17 cellular contexts compared by ENCODE assay signal in the genomic region with DNA sequence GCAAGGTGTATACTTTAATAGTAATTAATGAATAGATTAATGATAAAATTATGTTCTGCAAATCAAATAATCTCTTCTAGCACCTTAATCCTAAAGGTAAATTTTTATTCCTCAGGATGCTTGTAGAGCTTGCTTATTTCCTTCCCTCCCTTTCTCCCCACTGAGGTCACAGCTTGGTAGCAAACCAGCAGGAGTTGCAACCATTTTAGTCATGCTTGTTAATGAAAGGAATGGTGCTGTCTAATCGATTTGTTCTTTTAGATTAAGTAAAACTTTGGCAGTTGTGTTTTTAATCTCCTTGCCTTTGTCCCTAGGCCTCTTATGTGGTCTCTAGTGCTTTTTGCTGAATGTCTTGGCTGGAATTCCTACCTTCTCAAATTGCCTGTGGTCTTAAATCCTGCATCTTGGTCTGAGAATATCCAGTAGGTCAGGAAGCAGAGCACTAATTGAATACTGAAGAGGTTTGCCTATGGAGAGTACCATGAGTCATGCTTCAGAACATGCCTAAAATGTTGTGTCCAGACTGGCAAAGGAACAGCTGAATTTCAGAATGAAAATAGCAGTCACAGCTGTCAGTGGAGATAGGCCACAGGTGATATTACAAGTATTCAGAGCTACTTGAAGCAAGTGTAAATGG. TPM values are rescaled to one million over a fixed set of nuclear protein-coding genes. Genes with fewer than 3 reads are reported as not detected.
DNase-seq lines count a peak whose midpoint lies in the region; ATAC-seq and TF ChIP-seq lines count a peak whose summit lies in the region.
"Had no signal": no experiment of that assay in that cellular context is flagged by ENCODE, and none has a peak within 500 bp of the region (broad histone marks: within the 10 kb centered on the region; RNA-seq: fewer than 3 reads in every experiment).

No MANE protein-coding gene starts in this region.

- in situ Hi-C loops in G401 (cut with HindIII; ENCODE audit: low sequenced_read_pairs), result no loop called here

- peak; percentile 53 for ATAC-seq in esophagus mucosa
- ATAC-seq in T-helper 17 cell, result no peak
- no peak for ATAC-seq in GM21717 (IDR thresholded peaks at IDR 0.05; ENCODE audit: unreplicated experiment)
- ATAC-seq in GM19452 (IDR thresholded peaks at IDR 0.05; ENCODE audit: unreplicated experiment), result no peak
- ATAC-seq: activated T-helper 17 cell treated with anti-CD3 and anti-CD28 coated beads, Interleukin-2, amount 50 U/mL, for 72 hours; left colon; stimulated activated naive B cell treated with anti-CD40 and anti-IgM and Interleukin-4, amounts not matched to agents 10 μg/mL and 1 μg/mL and 100 μg/mL, for 72 hours had no signal

- H3K27ac ChIP-seq in neural progenitor cell, result peak overlapping the region; percentile 30
- H3K27ac ChIP-seq: HL-60, skin epidermis had no signal

- no peaks in the 10 kb centered on the region for H3K9me3 ChIP-seq in neural progenitor cell (ENCODE audit: low read depth)
- H3K9me3 ChIP-seq in T-helper 17 cell (ENCODE audit: control insufficient read depth, low read length, poor library complexity, severe bottlenecking), result no peaks in the 10 kb centered on the region
- H3K9me3 ChIP-seq: HAP-1 had no signal

- H3F3A ChIP-seq in neural progenitor cell (ENCODE audit: low read depth), result no peaks in the 10 kb centered on the region

- no peak overlapping the region for H3K4me3 Mint-ChIP-seq in neural progenitor cell
- H3K4me3 Mint-ChIP-seq in T-helper 17 cell, result no peak overlapping the region
- H3K4me3 Mint-ChIP-seq: activated T-helper 17 cell treated with anti-CD3 and anti-CD28 coated beads, Interleukin-2, amount 50 U/mL, for 72 hours; endodermal cell; stimulated activated naive B cell treated with anti-CD40 and anti-IgM and Interleukin-4, amounts not matched to agents 10 μg/mL and 1 μg/mL and 100 μg/mL, for 72 hours had no signal

- H2AFZ ChIP-seq in neural progenitor cell (replicated peaks), result no peak overlapping the region

- H3K4me1 ChIP-seq in neural progenitor cell, result peaks cover 15% of the 10 kb centered on the region
- H3K4me1 ChIP-seq: HAP-1 had no signal

- DNase-seq in G401 (ENCODE audit: low spot score) (peak; percentile 65), NCI-H2196 (lab: John Stamatoyannopoulos, UW; ENCODE audit: unreplicated experiment) (peak; percentile 37), neural progenitor cell (ENCODE audit: low spot score) (peak; percentile 26), T-helper 17 cell (no peak)
- no peak for DNase-seq in activated CD4-positive, alpha-beta T cell treated with anti-CD3 and anti-CD28 coated beads for 4 hours
- DNase-seq: endodermal cell; left colon; NCI-H526 treated with DMSO at 0.1 percent for 48 hours; stimulated activated naive B cell treated with anti-CD40 and anti-IgM and Interleukin-4, amounts not matched to agents 10 μg/mL and 1 μg/mL and 100 μg/mL, for 72 hours; T-helper 9 cell had no signal

- H3K27me3 Mint-ChIP-seq in neural progenitor cell (ENCODE audit: insufficient read depth, low read depth) (no peaks in the 10 kb centered on the region), T-helper 17 cell (peaks cover 10% of the 10 kb centered on the region)

- H3K27ac Mint-ChIP-seq in neural progenitor cell (no peak overlapping the region), T-helper 17 cell (no peak overlapping the region)
- H3K27ac Mint-ChIP-seq: activated T-helper 17 cell treated with anti-CD3 and anti-CD28 coated beads, Interleukin-2, amount 50 U/mL, for 72 hours; endodermal cell; stimulated activated naive B cell treated with anti-CD40 and anti-IgM and Interleukin-4, amounts not matched to agents 10 μg/mL and 1 μg/mL and 100 μg/mL, for 72 hours had no signal

- H3K4me1 Mint-ChIP-seq in neural progenitor cell (peaks cover 13% of the 10 kb centered on the region), T-helper 17 cell (no peaks in the 10 kb centered on the region)
- H3K4me1 Mint-ChIP-seq: activated T-helper 17 cell treated with anti-CD3 and anti-CD28 coated beads, Interleukin-2, amount 50 U/mL, for 72 hours; stimulated activated naive B cell treated with anti-CD40 and anti-IgM and Interleukin-4, amounts not matched to agents 10 μg/mL and 1 μg/mL and 100 μg/mL, for 72 hours had no signal

- no peak for TF ChIP-seq CTCF in neural progenitor cell (IDR thresholded peaks at IDR 0.05)

- H3K4me3 ChIP-seq in neural progenitor cell, result no peak overlapping the region
- H3K4me3 ChIP-seq: HAP-1, skin epidermis had no signal

- H3K36me3 Mint-ChIP-seq in neural progenitor cell, result no peaks in the 10 kb centered on the region
- H3K36me3 Mint-ChIP-seq in T-helper 17 cell (ENCODE audit: low read depth), result peaks cover 3% of the 10 kb centered on the region
- H3K36me3 Mint-ChIP-seq: stimulated activated naive B cell treated with anti-CD40 and anti-IgM and Interleukin-4, amounts not matched to agents 10 μg/mL and 1 μg/mL and 100 μg/mL, for 72 hours had no signal

- no peaks in the 10 kb centered on the region for H3K79me2 ChIP-seq in neural progenitor cell (ENCODE audit: low read depth)

- no peaks in the 10 kb centered on the region for H4K20me1 ChIP-seq in neural progenitor cell (ENCODE audit: low read depth)

- no peaks in the 10 kb centered on the region for H3K36me3 ChIP-seq in neural progenitor cell
- H3K36me3 ChIP-seq: HAP-1 had no signal

- H3K9me3 Mint-ChIP-seq in neural progenitor cell, result peaks cover 4% of the 10 kb centered on the region
- H3K9me3 Mint-ChIP-seq: activated T-helper 17 cell treated with anti-CD3 and anti-CD28 coated beads, Interleukin-2, amount 50 U/mL, for 72 hours; endodermal cell; stimulated activated naive B cell treated with anti-CD40 and anti-IgM and Interleukin-4, amounts not matched to agents 10 μg/mL and 1 μg/mL and 100 μg/mL, for 72 hours had no signal

- H3K27me3 ChIP-seq in neural progenitor cell, result no peaks in the 10 kb centered on the region

- H3K4me2 ChIP-seq in neural progenitor cell, result peak overlapping the region; percentile 14

- H3K9ac ChIP-seq in neural progenitor cell, result no peak overlapping the region

RNA-seq across cellular contexts. Expression of a gene that starts 36.3 kb away (rescaled TPM):
- total RNA-seq in G401 (2014; rRNA removed; shearing (Covaris generic)), result 15.6 and 19.6 TPM in 2 replicates
- 4.5 TPM for total RNA-seq in esophagus mucosa
- 22.1 and 32.2 TPM in 2 replicates for total RNA-seq in neural progenitor cell (ENCODE audit: low replicate concordance)
- 10 to 100 TPM in 1 of 2 donors, 1 to 10 TPM in 1; 10.0 to 13.4 TPM for total RNA-seq in T-helper 17 cell

Comparison
In these comparisons a context has a peak if more than half of its experiments do, and no peak if none do; other contexts are left out.
1. DNase-seq: peak in G401 (single experiment), NCI-H2196 (single experiment) and neural progenitor cell (single experiment); none in T-helper 17 cell (0 of 3) and activated CD4-positive, alpha-beta T cell treated with anti-CD3 and anti-CD28 coated beads for 4 hours (0 of 2).